In the genomic region with DNA sequence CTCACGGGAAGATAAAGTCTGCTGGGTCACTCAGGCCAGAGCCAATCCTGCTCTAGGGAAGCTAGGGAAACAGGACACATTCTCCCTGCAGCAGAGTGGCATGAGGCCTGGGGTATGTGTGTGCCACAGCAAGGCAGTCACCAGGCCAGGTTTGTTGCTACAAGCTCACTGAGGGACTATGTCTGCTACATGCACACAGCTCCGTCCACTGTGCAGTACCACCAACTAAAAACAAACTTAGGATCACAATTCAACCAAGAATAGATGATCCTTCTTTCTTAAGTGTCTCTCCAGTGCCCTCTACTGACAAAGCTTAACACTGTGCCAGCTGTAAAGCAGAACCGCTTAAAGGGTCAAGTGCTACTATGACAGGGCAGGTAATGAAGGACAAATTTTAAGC, we compare ENCODE assay signal across 8 cellular contexts.
DNase-seq lines count a peak whose midpoint lies in the region; ATAC-seq lines count a peak whose summit lies in the region.

No MANE protein-coding gene starts in this region.

- H3K4me1 Mint-ChIP-seq in activated T-helper 17 cell treated with anti-CD3 and anti-CD28 coated beads, Interleukin-2, amount 50 U/mL, for 72 hours: no peaks in the 10 kb centered on the region
- H3K4me1 Mint-ChIP-seq in immature natural killer cell: no peaks in the 10 kb centered on the region

- no peak overlapping the region for H3K27ac Mint-ChIP-seq in activated T-helper 17 cell treated with anti-CD3 and anti-CD28 coated beads, Interleukin-2, amount 50 U/mL, for 72 hours
- H3K27ac Mint-ChIP-seq in immature natural killer cell: no peak overlapping the region

- H3K4me3 Mint-ChIP-seq in activated T-helper 17 cell treated with anti-CD3 and anti-CD28 coated beads, Interleukin-2, amount 50 U/mL, for 72 hours: no peak overlapping the region
- H3K4me3 Mint-ChIP-seq in immature natural killer cell: no peak overlapping the region

- ATAC-seq in HG02840 (IDR thresholded peaks at IDR 0.05; ENCODE audit: low FRiP score, unreplicated experiment): peak; percentile 73
- peak; percentile 72 for ATAC-seq in activated T-helper 17 cell treated with anti-CD3 and anti-CD28 coated beads, Interleukin-2, amount 50 U/mL, for 72 hours (replicated peaks)

- no peaks in the 10 kb centered on the region for H3K9me3 Mint-ChIP-seq in activated T-helper 17 cell treated with anti-CD3 and anti-CD28 coated beads, Interleukin-2, amount 50 U/mL, for 72 hours
- H3K9me3 Mint-ChIP-seq in immature natural killer cell: peaks cover 0 to 1% (median 0%) of the 10 kb centered on the region in 6 donors

- DNase-seq in activated gamma-delta T cell treated with Interleukin-2 at 50 U/mL for 16 hours (peak; percentile 5), activated gamma-delta T cell (lab: John Stamatoyannopoulos, UW) (no peak), NCI-H524 treated with DMSO at 0.1 percent for 48 hours (lab: John Stamatoyannopoulos, UW) (peak; percentile 39), immature natural killer cell (peak; percentile 6 to 11 (median 9)), amygdala (lab: John Stamatoyannopoulos, UW) (no peak), GOT3 (lab: John Stamatoyannopoulos, UW) (no peak)

- peaks cover 7% of the 10 kb centered on the region for H3K27me3 Mint-ChIP-seq in activated T-helper 17 cell treated with anti-CD3 and anti-CD28 coated beads, Interleukin-2, amount 50 U/mL, for 72 hours
- H3K27me3 Mint-ChIP-seq in immature natural killer cell (ENCODE audit: low read depth in 3 of 3): peaks cover 0 to 2% (median 0%) of the 10 kb centered on the region in 3 donors

- no peaks in the 10 kb centered on the region for H3K36me3 Mint-ChIP-seq in activated T-helper 17 cell treated with anti-CD3 and anti-CD28 coated beads, Interleukin-2, amount 50 U/mL, for 72 hours (ENCODE audit: low read depth)
- H3K36me3 Mint-ChIP-seq in immature natural killer cell: no peaks in the 10 kb centered on the region

Comparison
In these comparisons a context has a peak if more than half of its experiments do, and no peak if none do; other contexts are left out.
1. DNase-seq: peak in activated gamma-delta T cell treated with Interleukin-2 at 50 U/mL for 16 hours (single experiment), NCI-H524 treated with DMSO at 0.1 percent for 48 hours (single experiment) and immature natural killer cell (3 of 3); none in activated gamma-delta T cell (single experiment), amygdala (0 of 56) and GOT3 (single experiment).